In the genomic region with DNA sequence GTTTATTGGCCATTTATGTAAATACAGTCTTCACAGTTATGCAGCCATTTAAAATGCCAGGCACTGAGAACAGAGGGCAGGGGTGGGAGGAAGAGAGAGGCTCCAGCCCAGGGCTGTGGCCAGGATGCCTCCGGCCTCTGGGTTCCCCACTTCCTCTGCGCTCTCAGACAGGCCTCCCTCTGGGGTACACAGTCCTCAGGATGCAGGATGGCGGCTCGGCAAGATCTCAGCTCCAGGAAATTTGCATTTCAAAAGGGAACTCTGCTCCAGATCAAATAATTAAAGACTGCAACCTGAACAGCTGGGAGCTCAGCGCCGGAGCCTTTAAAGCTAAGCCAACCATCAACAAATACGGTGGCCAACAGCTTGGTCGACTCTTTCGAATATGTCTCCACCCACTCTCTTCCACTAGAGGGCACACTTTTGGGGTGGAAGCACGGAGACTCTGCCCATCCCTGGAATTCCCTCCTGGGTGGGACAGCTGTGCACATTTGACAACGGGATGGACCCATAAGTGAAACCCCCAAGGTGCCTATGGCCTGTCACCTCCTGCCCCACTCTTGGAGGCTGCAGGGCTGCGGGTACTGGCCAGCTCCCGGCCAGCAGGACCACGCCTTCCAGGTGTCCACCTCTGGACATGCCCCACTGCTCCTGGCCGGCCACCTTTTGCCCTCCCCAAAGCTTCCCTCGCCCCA, we compare ENCODE assay signal across 12 cellular contexts.
A peak's percentile ranks its signal among the peaks of the same experiment; 100 is the strongest.
DNase-seq lines count a peak whose midpoint lies in the region; ATAC-seq and TF ChIP-seq lines count a peak whose summit lies in the region.
"Had no signal": no experiment of that assay in that cellular context is flagged by ENCODE, and none has a peak within 500 bp of the region (broad histone marks: within the 10 kb centered on the region; RNA-seq: fewer than 3 reads in every experiment).

No MANE protein-coding gene starts in this region.

- no peaks in the 10 kb centered on the region for H3K27me3 Mint-ChIP-seq in chondrocyte (ENCODE audit: low read depth)
- no peaks in the 10 kb centered on the region for H3K27me3 Mint-ChIP-seq in osteocyte (ENCODE audit: unreplicated experiment)

- H3K9me3 Mint-ChIP-seq in chondrocyte (ENCODE audit: low read depth): peaks cover 7% of the 10 kb centered on the region
- peaks cover 4% of the 10 kb centered on the region for H3K9me3 Mint-ChIP-seq in osteocyte (ENCODE audit: unreplicated experiment)

- ATAC-seq in GM18909 (IDR thresholded peaks at IDR 0.05; ENCODE audit: poor library complexity, unreplicated experiment): no peak

- H3K4me3 Mint-ChIP-seq in chondrocyte (ENCODE audit: unreplicated experiment) (no peak overlapping the region), osteocyte (ENCODE audit: unreplicated experiment) (no peak overlapping the region)
- H3K4me3 Mint-ChIP-seq: activated naive CD8-positive, alpha-beta T cell had no signal

- H3K4me1 Mint-ChIP-seq in chondrocyte (ENCODE audit: low read depth): no peaks in the 10 kb centered on the region
- H3K4me1 Mint-ChIP-seq in osteocyte (ENCODE audit: unreplicated experiment): no peaks in the 10 kb centered on the region

- no peaks in the 10 kb centered on the region for H3K36me3 Mint-ChIP-seq in chondrocyte (ENCODE audit: low read depth)
- H3K36me3 Mint-ChIP-seq in osteocyte (ENCODE audit: unreplicated experiment): no peaks in the 10 kb centered on the region
- H3K36me3 Mint-ChIP-seq: activated naive CD8-positive, alpha-beta T cell had no signal

- TF ChIP-seq CTCF in chondrocyte (IDR thresholded peaks at IDR 0.05) (peak; percentile 49), osteocyte (IDR thresholded peaks at IDR 0.05) (peak; percentile 19)

- DNase-seq in NCI-H82 (lab: John Stamatoyannopoulos, UW): peak; percentile 2
- DNase-seq in NCI-H82 treated with DMSO at 0.1 percent for 48 hours (lab: John Stamatoyannopoulos, UW; ENCODE audit: unreplicated experiment): no peak
- peak; percentile 17 for DNase-seq in NCI-H345 (lab: John Stamatoyannopoulos, UW)
- no peak for DNase-seq in chondrocyte (ENCODE audit: low spot score)
- DNase-seq in osteocyte (ENCODE audit: extremely low spot score, unreplicated experiment): peak; percentile 72
- DNase-seq in hippocampal formation (lab: John Stamatoyannopoulos, UW): no peak
- no peak for DNase-seq in activated gamma-delta T cell (lab: John Stamatoyannopoulos, UW)
- DNase-seq: activated CD4-positive, alpha-beta T cell treated with anti-CD3 and anti-CD28 coated beads for 4 hours; dermis blood vessel endothelial cell; NCI-H1048 had no signal

- no peak overlapping the region for H3K27ac Mint-ChIP-seq in chondrocyte (ENCODE audit: unreplicated experiment)
- H3K27ac Mint-ChIP-seq in osteocyte (ENCODE audit: unreplicated experiment): no peak overlapping the region
- H3K27ac Mint-ChIP-seq: activated naive CD8-positive, alpha-beta T cell had no signal

Comparison
In these comparisons a context has a peak if more than half of its experiments do, and no peak if none do; other contexts are left out.
1. DNase-seq: peak in NCI-H82 (single experiment), NCI-H345 (single experiment) and osteocyte (single experiment); none in NCI-H82 treated with DMSO at 0.1 percent for 48 hours (single experiment), chondrocyte (single experiment), hippocampal formation (0 of 2) and activated gamma-delta T cell (single experiment).